In genomic region chr10:133211141-133211830, GRCh38 we compare ENCODE assay signal across 37 cellular contexts. TPM values are rescaled to one million over a fixed set of nuclear protein-coding genes. Genes with fewer than 3 reads are reported as not detected.
"Had no signal": no experiment of that assay in that cellular context is flagged by ENCODE, and none has a peak within 500 bp of the region (broad histone marks: within the 10 kb centered on the region; RNA-seq: fewer than 3 reads in every experiment).

No MANE protein-coding gene starts in this region.

- H3K9me3 Mint-ChIP-seq: dendritic cell treated with granulocyte-macrophage colony-stimulating factor and Interleukin-4, amounts not matched to agents 40 ng/mL and 50 ng/mL, for 4 days; memory B cell; mesothelial cell of epicardium; natural killer cell treated with Interleukin-12 subunit alpha and Interleukin-12 subunit beta and Interleukin-15 and Interleukin-18, amount 100 ng/mL, for 72 hours; neural crest cell; stimulated activated effector memory CD8-positive, alpha-beta T cell treated with anti-CD3 and anti-CD28 coated beads, Interleukin-12 subunit alpha, Interleukin-12 subunit beta, amount 100 ng/mL, for 72 hours had no signal

- DNase-seq: colonic mucosa; effector memory CD4-positive, alpha-beta T cell; foreskin keratinocyte; hippocampal formation; kidney glomerular epithelial cell; mucosa of descending colon; naive B cell; sigmoid colon; stimulated activated CD4-positive, alpha-beta T cell treated with anti-CD3 and anti-CD28 coated beads, Interleukin-2, amount 100 ng/mL, for 24 hours; stimulated activated CD4-positive, alpha-beta T cell treated with anti-CD3 and anti-CD28 coated beads, Interleukin-4, amount 100 ng/mL, for 24 hours; stimulated activated naive CD4-positive, alpha-beta T cell treated with Interleukin-2 at 50 U/mL for 16 hours; stomach; thyroid gland; trophoblast cell had no signal

- H3K4me3 ChIP-seq: colonic mucosa, esophagus muscularis mucosa, gastroesophageal sphincter, heart right ventricle, lung, mucosa of descending colon, prostate gland, right atrium auricular region, sigmoid colon, stomach, thyroid gland, vagina had no signal

- H3K4me1 ChIP-seq: colonic mucosa, esophagus muscularis mucosa, foreskin keratinocyte, gastroesophageal sphincter, heart right ventricle, prostate gland, right atrium auricular region, sigmoid colon, stomach, thyroid gland, vagina had no signal

- H3K27ac Mint-ChIP-seq: dendritic cell treated with granulocyte-macrophage colony-stimulating factor and Interleukin-4, amounts not matched to agents 40 ng/mL and 50 ng/mL, for 4 days; memory B cell; mesothelial cell of epicardium; naive B cell; natural killer cell treated with Interleukin-12 subunit alpha and Interleukin-12 subunit beta and Interleukin-15 and Interleukin-18, amount 100 ng/mL, for 72 hours; stimulated activated effector memory CD8-positive, alpha-beta T cell treated with anti-CD3 and anti-CD28 coated beads, Interleukin-12 subunit alpha, Interleukin-12 subunit beta, amount 100 ng/mL, for 72 hours had no signal

- H3K27me3 Mint-ChIP-seq: natural killer cell treated with Interleukin-12 subunit alpha and Interleukin-12 subunit beta and Interleukin-15 and Interleukin-18, amount 100 ng/mL, for 72 hours had no signal

- ATAC-seq: foreskin keratinocyte; gastroesophageal sphincter; mucosa of descending colon; natural killer cell treated with Interleukin-12 subunit alpha and Interleukin-12 subunit beta and Interleukin-15 and Interleukin-18, amount 100 ng/mL, for 72 hours; stimulated activated effector memory CD8-positive, alpha-beta T cell treated with anti-CD3 and anti-CD28 coated beads, Interleukin-12 subunit alpha, Interleukin-12 subunit beta, amount 100 ng/mL, for 72 hours had no signal

- H3K9me3 ChIP-seq: colonic mucosa, esophagus muscularis mucosa, gastroesophageal sphincter, heart right ventricle, mucosa of descending colon, prostate gland, right atrium auricular region, sigmoid colon, stomach, thyroid gland, vagina had no signal

- H3K27me3 ChIP-seq: colonic mucosa, foreskin keratinocyte, right atrium auricular region, thyroid gland, vagina had no signal

- H3K4me1 Mint-ChIP-seq: memory B cell, mesothelial cell of epicardium, neural crest cell had no signal

- H3K27ac ChIP-seq: colonic mucosa, esophagus muscularis mucosa, foreskin keratinocyte, gastroesophageal sphincter, heart right ventricle, prostate gland, right atrium auricular region, sigmoid colon, stomach, thyroid gland, vagina had no signal

- FAIRE-seq: endothelial cell of umbilical vein, islet of Langerhans had no signal

- H3K36me3 ChIP-seq: colonic mucosa, esophagus muscularis mucosa, gastroesophageal sphincter, heart right ventricle, prostate gland, right atrium auricular region, sigmoid colon, stomach, thyroid gland, vagina had no signal

- H3K4me3 Mint-ChIP-seq: dendritic cell treated with granulocyte-macrophage colony-stimulating factor and Interleukin-4, amounts not matched to agents 40 ng/mL and 50 ng/mL, for 4 days; memory B cell; mesothelial cell of epicardium; natural killer cell treated with Interleukin-12 subunit alpha and Interleukin-12 subunit beta and Interleukin-15 and Interleukin-18, amount 100 ng/mL, for 72 hours; neural crest cell; stimulated activated effector memory CD8-positive, alpha-beta T cell treated with anti-CD3 and anti-CD28 coated beads, Interleukin-12 subunit alpha, Interleukin-12 subunit beta, amount 100 ng/mL, for 72 hours had no signal

- H3K36me3 Mint-ChIP-seq: memory B cell; mesothelial cell of epicardium; naive B cell; natural killer cell treated with Interleukin-12 subunit alpha and Interleukin-12 subunit beta and Interleukin-15 and Interleukin-18, amount 100 ng/mL, for 72 hours; stimulated activated effector memory CD8-positive, alpha-beta T cell treated with anti-CD3 and anti-CD28 coated beads, Interleukin-12 subunit alpha, Interleukin-12 subunit beta, amount 100 ng/mL, for 72 hours had no signal

RNA-seq across cellular contexts. Expression of gene UTF1, which starts 18.7 kb away (rescaled TPM):
- total RNA-seq: colonic mucosa; endothelial cell of umbilical vein; epithelial cell of proximal tubule; esophagus muscularis mucosa; fibroblast of lung; foreskin keratinocyte; gastroesophageal sphincter; heart right ventricle; liver; mesothelial cell of epicardium; mucosa of descending colon; natural killer cell treated with Interleukin-12 subunit alpha and Interleukin-12 subunit beta and Interleukin-15 and Interleukin-18, amount 100 ng/mL, for 72 hours; neural crest cell; osteocyte; right atrium auricular region; sigmoid colon; skeletal muscle tissue; stomach; subcutaneous adipose tissue; temporal lobe; thyroid gland; ureter; vagina had no signal
- polyA plus RNA-seq: endothelial cell of umbilical vein, fibroblast of lung, foreskin keratinocyte, heart right ventricle, liver, sigmoid colon, stomach had no signal

RNA-seq across cellular contexts. Expression of gene VENTX, which starts 26.4 kb away (rescaled TPM):
- total RNA-seq: endothelial cell of umbilical vein; epithelial cell of proximal tubule; fibroblast of lung; foreskin keratinocyte; natural killer cell treated with Interleukin-12 subunit alpha and Interleukin-12 subunit beta and Interleukin-15 and Interleukin-18, amount 100 ng/mL, for 72 hours; neural crest cell; osteocyte; skeletal muscle tissue; temporal lobe had no signal
- polyA plus RNA-seq: endothelial cell of umbilical vein, fibroblast of lung, foreskin keratinocyte had no signal

RNA-seq across cellular contexts. Expression of gene KNDC1, which starts 51.3 kb away (rescaled TPM):
- total RNA-seq: endothelial cell of umbilical vein, osteocyte, subcutaneous adipose tissue had no signal
- polyA plus RNA-seq: endothelial cell of umbilical vein had no signal
